ENCODE assay signal across 8 cellular contexts in genomic region chr14:34722723-34723545, GRCh38. TPM values are rescaled to one million over a fixed set of nuclear protein-coding genes. Genes with fewer than 3 reads are reported as not detected.
DNase-seq lines count a peak whose midpoint lies in the region; ATAC-seq, FAIRE-seq and TF ChIP-seq lines count a peak whose summit lies in the region.

No MANE protein-coding gene starts in this region.

- H4K20me1 ChIP-seq in OCI-LY7 (ENCODE audit: insufficient read depth, low read length): no peaks in the 10 kb centered on the region

- POLR2A ChIA-PET in OCI-LY7 (lab: Charles Lee): interaction anchor here (1.0 to 1.7 kb wide), 5 partner anchors 10 to 51 kb away, joined by 3 to 5 read pairs (median 4); no protein-coding TSS in a partner anchor

- ATAC-seq in activated naive CD4-positive, alpha-beta T cell treated with anti-CD3 and anti-CD28 coated beads, Interleukin-2, amount 50 U/mL, for 72 hours: peak; percentile 49 to 55
- ATAC-seq in pancreas (peak; percentile 53 to 87 (median 84)), HG03097 (IDR thresholded peaks at IDR 0.05; ENCODE audit: low FRiP score, unreplicated experiment) (no peak), GM21737 (IDR thresholded peaks at IDR 0.05; ENCODE audit: unreplicated experiment) (no peak)

- no peak overlapping the region for H3K27ac ChIP-seq in OCI-LY7 (ENCODE audit: low read depth, low read length, poor library complexity, severe bottlenecking)
- no peak overlapping the region for H3K27ac ChIP-seq in pancreas

- FAIRE-seq in pancreas (lab: Jason Lieb, UNC): no peak

- no peak overlapping the region for H3K27ac Mint-ChIP-seq in activated naive CD4-positive, alpha-beta T cell treated with anti-CD3 and anti-CD28 coated beads, Interleukin-2, amount 50 U/mL, for 72 hours

- no peaks in the 10 kb centered on the region for H3K27me3 ChIP-seq in pancreas

- intact Hi-C loops in OCI-LY7 (cut with micrococcal nuclease; ENCODE audit: unreplicated experiment): loop anchor here (1.0 kb wide), 1 partner anchor 51 kb away; no protein-coding TSS in a partner anchor
- intact Hi-C loops in pancreas (cut with DNase I): loop anchor here in 1 of 3 donors (5.0 kb wide), 1 partner anchor 56 kb away; no protein-coding TSS in a partner anchor

- TF ChIP-seq CTCF in OCI-LY7 (conservative IDR thresholded peaks at IDR 0.05; ENCODE audit: low read length): peak; percentile 88
- TF ChIP-seq CTCF in pancreas (IDR thresholded peaks at IDR 0.05): peak; percentile 62 to 74 (median 70)

- H2AFZ ChIP-seq in OCI-LY7 (ENCODE audit: low read length): peak overlapping the region; percentile 69

- H3K4me3 ChIP-seq in OCI-LY7 (ENCODE audit: low read depth, low read length, poor library complexity, severe bottlenecking) (no peak overlapping the region), pancreas (no peak overlapping the region)

- H3K9me2 ChIP-seq in OCI-LY7 (ENCODE audit: insufficient read depth, low read length): no peaks in the 10 kb centered on the region

- H3K79me2 ChIP-seq in OCI-LY7 (ENCODE audit: insufficient read depth, low read depth, low read length): no peaks in the 10 kb centered on the region

- H3K4me2 ChIP-seq in OCI-LY7 (ENCODE audit: low read length): peak overlapping the region; percentile 22; the same call in 1 of the 2 replicates

- H3K4me1 ChIP-seq in OCI-LY7 (ENCODE audit: insufficient read depth, low read length, poor library complexity, severe bottlenecking) (peaks cover 7% of the 10 kb centered on the region), pancreas (no peaks in the 10 kb centered on the region)

- CTCF ChIA-PET in OCI-LY7 (lab: Charles Lee; ENCODE audit: unreplicated experiment): interaction anchor here (0.5 to 1.6 kb wide), 3 partner anchors 9 to 52 kb away, joined by 3 to 9 read pairs (median 3); no protein-coding TSS in a partner anchor

- BruUV-seq in OCI-LY7 (replicated peaks; lab: Mats Ljungman, UMichigan): no TSS peak

- WGBS in pancreas, 2 donors: 6 to 10% methylated on average over 10 of the region's 10 CpGs

- 0 out of 2 replicates have a peak, but pooled peaks cover 3% of the 10 kb centered on the region for H3K9me3 ChIP-seq in OCI-LY7 (ENCODE audit: low read length)
- no peaks in the 10 kb centered on the region for H3K9me3 ChIP-seq in pancreas

- no peaks in the 10 kb centered on the region for H3K9me3 Mint-ChIP-seq in activated naive CD4-positive, alpha-beta T cell treated with anti-CD3 and anti-CD28 coated beads, Interleukin-2, amount 50 U/mL, for 72 hours

- no peaks in the 10 kb centered on the region for H3K36me3 ChIP-seq in OCI-LY7 (ENCODE audit: insufficient read depth, low read length)
- H3K36me3 ChIP-seq in pancreas: no peaks in the 10 kb centered on the region

- DNase-seq in D341Med (ENCODE audit: low spot score) (peak; percentile 76), HT1080 (ENCODE audit: low read depth) (peak; percentile 75), OCI-LY7 (ENCODE audit: low spot score) (peak; percentile 57), glomerular visceral epithelial cell (ENCODE audit: extremely low spot score) (peak; percentile 64), pancreas (peak in 2 of 6 donors; percentile 5 to 48)
- DNase-seq in activated naive CD4-positive, alpha-beta T cell treated with anti-CD3 and anti-CD28 coated beads, Interleukin-2, amount 50 U/mL, for 72 hours (ENCODE audit: low spot score in 2 of 2): peak in 1 of 2 donors; percentile 40

- H3K36me3 Mint-ChIP-seq in activated naive CD4-positive, alpha-beta T cell treated with anti-CD3 and anti-CD28 coated beads, Interleukin-2, amount 50 U/mL, for 72 hours: no peaks in the 10 kb centered on the region

RNA-seq across cellular contexts. Expression of gene CFL2, which starts 8.5 kb away (rescaled TPM):
- 80.8 and 132 TPM in 2 replicates for total RNA-seq in HT1080 (2014; rRNA removed; shearing (Covaris generic))
- 83.0 and 92.7 TPM in 2 replicates for polyA plus RNA-seq in HT1080 (2015; cell fraction: cytosol; rRNA removed)
- 48.6 and 49.2 TPM in 2 replicates for polyA plus RNA-seq in HT1080 (2015; cell fraction: nucleus; rRNA removed)
- total RNA-seq in OCI-LY7 (2014; rRNA removed; shearing (Covaris generic)): 7.1 and 19.6 TPM in 2 replicates
- 24.7 and 30.8 TPM in 2 replicates for total RNA-seq in OCI-LY7 (2022)
- total RNA-seq in activated naive CD4-positive, alpha-beta T cell treated with anti-CD3 and anti-CD28 coated beads, Interleukin-2, amount 50 U/mL, for 72 hours: 1 to 10 TPM; 2.9 to 6.0 TPM
- total RNA-seq in pancreas: 10 to 100 TPM in 3 of 6 donors, 1 to 10 TPM in 3; 5.1 to 12.7 (median 9.3) TPM
- 10 to 100 TPM in 1 of 2 donors, 1 to 10 TPM in 1; 7.4 to 11.7 TPM for polyA plus RNA-seq in pancreas

Comparison
In these comparisons a context has a peak if more than half of its experiments do, and no peak if none do; other contexts are left out.
1. ATAC-seq: peak in activated naive CD4-positive, alpha-beta T cell treated with anti-CD3 and anti-CD28 coated beads, Interleukin-2, amount 50 U/mL, for 72 hours (2 of 2) and pancreas (4 of 4); none in HG03097 (single experiment) and GM21737 (single experiment).